In genomic region chr10:104809288-104810090, GRCh38 we compare ENCODE assay signal across 9 cellular contexts.
DNase-seq lines count a peak whose midpoint lies in the region; ATAC-seq, FAIRE-seq and TF ChIP-seq lines count a peak whose summit lies in the region.
"Had no signal": no experiment of that assay in that cellular context is flagged by ENCODE, and none has a peak within 500 bp of the region (broad histone marks: within the 10 kb centered on the region; RNA-seq: fewer than 3 reads in every experiment).

No MANE protein-coding gene starts in this region.

- H3K4me3 ChIP-seq in astrocyte (ENCODE audit: insufficient read depth, low read depth, low read length) (no peak overlapping the region), adrenal gland (no peak overlapping the region)

- H3K9ac ChIP-seq in astrocyte (ENCODE audit: low read length), result no peak overlapping the region

- intact Hi-C loops in posterior cingulate gyrus (cut with DNase I), result no loop called here
- intact Hi-C loops in adrenal gland (cut with DNase I), result no loop called here

- H3K27me3 ChIP-seq in astrocyte (ENCODE audit: insufficient read depth, low read length) (no peaks in the 10 kb centered on the region), adrenal gland (no peaks in the 10 kb centered on the region)

- DNase-seq in COR-L47 (lab: John Stamatoyannopoulos, UW) (peak; percentile 11), astrocyte (ENCODE audit: low read depth) (peak; percentile 20), D341Med (ENCODE audit: low spot score) (no peak), posterior cingulate gyrus (no peak), pons (ENCODE audit: low spot score) (no peak), adrenal gland (no peak)

- H3K9me3 Mint-ChIP-seq in astrocyte (ENCODE audit: unreplicated experiment), result peaks cover 6% of the 10 kb centered on the region

- H3K27ac ChIP-seq in astrocyte (ENCODE audit: low read depth, low read length) (no peak overlapping the region), adrenal gland (no peak overlapping the region)

- H3K4me2 ChIP-seq in astrocyte (ENCODE audit: low read length), result peak overlapping the region; percentile 17

- WGBS in adrenal gland, 4 donors, result 54 to 66% (median 56%) methylated on average over 6 of the region's 6 CpGs

- H3K36me3 ChIP-seq in astrocyte (ENCODE audit: insufficient read depth, low read length), result no peaks in the 10 kb centered on the region
- H3K36me3 ChIP-seq in adrenal gland (replicated peaks in 1 of 2), result no peaks in the 10 kb centered on the region

- no peak for FAIRE-seq in astrocyte (lab: Jason Lieb, UNC)
- FAIRE-seq: G401.6 had no signal

- no peaks in the 10 kb centered on the region for H3K4me1 ChIP-seq in astrocyte (ENCODE audit: insufficient read depth, low read length)
- no peaks in the 10 kb centered on the region for H3K4me1 ChIP-seq in adrenal gland (replicated peaks in 1 of 2)

- no peaks in the 10 kb centered on the region for H4K20me1 ChIP-seq in astrocyte (ENCODE audit: insufficient read depth, low read length)

- TF ChIP-seq CTCF in astrocyte (IDR thresholded peaks at IDR 0.05; ENCODE audit: insufficient read depth, low read depth, low read length), result no peak
- no peak for TF ChIP-seq CTCF in adrenal gland (IDR thresholded peaks at IDR 0.05)

- no peaks in the 10 kb centered on the region for H3K27me3 Mint-ChIP-seq in astrocyte (ENCODE audit: low read depth, unreplicated experiment)

- no peaks in the 10 kb centered on the region for H3K79me2 ChIP-seq in astrocyte (ENCODE audit: insufficient read depth, low read length)

- H3K4me1 Mint-ChIP-seq in astrocyte (ENCODE audit: low read depth, unreplicated experiment), result peaks cover 32% of the 10 kb centered on the region

- no peak overlapping the region for H3K4me3 Mint-ChIP-seq in astrocyte (ENCODE audit: unreplicated experiment)

- ATAC-seq in GM21447 (IDR thresholded peaks at IDR 0.05; ENCODE audit: unreplicated experiment), result peak; percentile 65
- peak; percentile 74 for ATAC-seq in HG03469 (IDR thresholded peaks at IDR 0.05; ENCODE audit: unreplicated experiment)

- H2AFZ ChIP-seq in astrocyte (ENCODE audit: low read depth, low read length), result peak overlapping the region; percentile 65

- no peak for TF ChIP-seq POLR2A in adrenal gland (IDR thresholded peaks at IDR 0.05)

- peak overlapping the region; percentile 96 for H3K27ac Mint-ChIP-seq in astrocyte (ENCODE audit: unreplicated experiment)

- no peaks in the 10 kb centered on the region for H3K9me3 ChIP-seq in astrocyte (ENCODE audit: insufficient read depth, low read depth, low read length)
- no peaks in the 10 kb centered on the region for H3K9me3 ChIP-seq in adrenal gland (replicated peaks in 1 of 3)

- H3K36me3 Mint-ChIP-seq in astrocyte (ENCODE audit: low read depth, unreplicated experiment), result no peaks in the 10 kb centered on the region

Comparison
In these comparisons a context has a peak if more than half of its experiments do, and no peak if none do; other contexts are left out.
1. DNase-seq: peak in COR-L47 (single experiment) and astrocyte (single experiment); none in D341Med (single experiment), posterior cingulate gyrus (0 of 10), pons (single experiment) and adrenal gland (0 of 7).